Comparison of ENCODE assay signal across 8 cellular contexts in the genomic region with DNA sequence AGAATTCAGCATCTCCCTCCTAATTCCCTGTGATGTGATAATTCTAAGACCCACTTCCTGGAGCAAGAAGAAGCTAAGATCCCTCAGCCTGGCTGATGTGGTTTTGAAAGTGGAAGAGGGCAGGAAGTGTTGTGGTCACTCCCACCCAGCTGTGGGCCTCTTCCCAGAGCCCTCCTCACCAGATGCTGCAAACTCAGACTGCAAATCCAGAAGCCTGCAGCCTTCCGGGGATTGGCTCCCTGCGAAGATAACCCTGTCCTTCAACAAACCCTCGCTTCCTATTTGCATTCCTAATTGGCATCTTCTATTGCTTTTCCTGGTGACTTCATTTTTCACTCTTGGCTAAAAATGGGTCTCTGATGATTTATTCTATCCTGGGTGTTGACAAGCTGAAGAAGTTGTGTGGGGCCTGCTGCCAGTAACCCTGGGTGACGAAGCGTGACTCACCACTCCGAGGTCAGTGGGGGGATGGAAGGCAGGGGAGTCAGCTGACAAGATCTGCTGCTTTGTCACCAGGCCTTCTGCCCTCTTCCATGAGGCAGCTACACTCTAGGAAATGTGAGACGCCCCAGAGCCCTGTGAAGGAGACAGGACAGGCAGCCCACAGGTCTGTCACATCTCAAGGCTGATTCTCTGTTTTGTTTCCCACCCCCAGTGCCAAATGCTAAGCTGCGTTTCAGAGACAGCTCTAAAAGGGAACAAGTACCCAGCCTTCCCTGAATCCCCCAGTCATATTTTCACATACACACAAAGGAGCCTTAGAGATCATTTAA.
DNase-seq lines count a peak whose midpoint lies in the region; ATAC-seq and TF ChIP-seq lines count a peak whose summit lies in the region.

No MANE protein-coding gene starts in this region.

- POLR2A ChIA-PET in Panc1 (lab: Charles Lee): interaction anchor here (1.1 kb wide), 1 partner anchor 66 kb away, joined by 5 read pairs; no protein-coding TSS in a partner anchor
- POLR2A ChIA-PET in naive thymus-derived CD4-positive, alpha-beta T cell (lab: Charles Lee): no interaction called here

- peak overlapping the region; percentile 89 for H3K27ac ChIP-seq in Panc1 (ENCODE audit: low read length)
- H3K27ac ChIP-seq in esophagus squamous epithelium: peak overlapping the region; percentile 80 to 94 (median 90)
- H3K27ac ChIP-seq in naive thymus-derived CD4-positive, alpha-beta T cell (ENCODE audit: low read depth, low read length): no peak overlapping the region

- CTCF ChIA-PET in Panc1 (lab: Charles Lee): no interaction called here
- CTCF ChIA-PET in naive thymus-derived CD4-positive, alpha-beta T cell (lab: Charles Lee): no interaction called here

- intact Hi-C loops in CD14-positive monocyte (cut with micrococcal nuclease): loop anchor here in 1 of 2 donors (5.0 to 10.0 kb wide), 2 partner anchors 187 to 190 kb away; no protein-coding TSS in a partner anchor
- intact Hi-C loops in Panc1 (cut with micrococcal nuclease; ENCODE audit: unreplicated experiment): no loop called here
- intact Hi-C loops in esophagus squamous epithelium (cut with DNase I): no loop called here
- intact Hi-C loops in naive thymus-derived CD4-positive, alpha-beta T cell (cut with micrococcal nuclease): loop anchor here in 1 of 2 donors (1.0 to 10.0 kb wide), 3 partner anchors 125 to 439 kb away; a partner anchor contains a TSS

- ATAC-seq in GM21367 (IDR thresholded peaks at IDR 0.05; ENCODE audit: unreplicated experiment) (peak; percentile 56), Panc1 (peak; percentile 95)
- ATAC-seq in activated T-cell treated with anti-CD3 and anti-CD28 coated beads, Interleukin-2, amount 50 U/mL, for 72 hours (replicated peaks in 1 of 2): peak; percentile 92
- peak; percentile 93 for ATAC-seq in naive thymus-derived CD4-positive, alpha-beta T cell

- TF ChIP-seq POLR2A in esophagus squamous epithelium (IDR thresholded peaks at IDR 0.05): peak in 1 of 4 donors; percentile 40

- H3K36me3 Mint-ChIP-seq in CD14-positive monocyte: peaks cover 2 to 4% of the 10 kb centered on the region in 2 donors
- H3K36me3 Mint-ChIP-seq in activated T-cell treated with anti-CD3 and anti-CD28 coated beads, Interleukin-2, amount 50 U/mL, for 72 hours (ENCODE audit: insufficient read depth in 2 of 2): peaks cover 8 to 9% of the 10 kb centered on the region in 2 donors
- H3K36me3 Mint-ChIP-seq in naive thymus-derived CD4-positive, alpha-beta T cell: peaks cover 0 to 17% (median 0%) of the 10 kb centered on the region in 5 donors

- TF ChIP-seq CTCF in CD14-positive monocyte (IDR thresholded peaks at IDR 0.05) (no peak), Panc1 (IDR thresholded peaks at IDR 0.05) (no peak), esophagus squamous epithelium (IDR thresholded peaks at IDR 0.05) (no peak)

- in situ Hi-C loops in Panc1 (cut with HindIII; ENCODE audit: low pct_unique_long_range_greater_than_20kb, low sequenced_read_pairs): no loop called here

- H3K9me3 ChIP-seq in Panc1 (ENCODE audit: control insufficient read depth, insufficient read depth, low read depth, low read length) (no peaks in the 10 kb centered on the region), esophagus squamous epithelium (no peaks in the 10 kb centered on the region)
- no peaks in the 10 kb centered on the region for H3K9me3 ChIP-seq in naive thymus-derived CD4-positive, alpha-beta T cell (ENCODE audit: control insufficient read depth in 2 of 3, low read length in 3 of 3)

- H3K27ac Mint-ChIP-seq in CD14-positive monocyte: peak overlapping the region; percentile 99 to 100 (median 100)
- peak overlapping the region; percentile 95 for H3K27ac Mint-ChIP-seq in activated T-cell treated with anti-CD3 and anti-CD28 coated beads, Interleukin-2, amount 50 U/mL, for 72 hours
- H3K27ac Mint-ChIP-seq in naive thymus-derived CD4-positive, alpha-beta T cell: peak overlapping the region; percentile 60 to 89 (median 80)

- peaks cover 2 to 6% (median 4%) of the 10 kb centered on the region in 7 donors for H3K9me3 Mint-ChIP-seq in CD14-positive monocyte
- H3K9me3 Mint-ChIP-seq in activated T-cell treated with anti-CD3 and anti-CD28 coated beads, Interleukin-2, amount 50 U/mL, for 72 hours: peaks cover 3 to 4% of the 10 kb centered on the region in 2 donors
- H3K9me3 Mint-ChIP-seq in naive thymus-derived CD4-positive, alpha-beta T cell: peaks cover 0 to 11% (median 3%) of the 10 kb centered on the region in 11 donors

- H3K4me3 ChIP-seq in Panc1 (ENCODE audit: low read depth in 2 of 2, low read length in 2 of 2): peak overlapping the region in 1 of 2 experiments; percentile 7; a peak in 1 of 4 replicates
- peak overlapping the region in 1 of 4 donors; percentile 2 for H3K4me3 ChIP-seq in esophagus squamous epithelium
- H3K4me3 ChIP-seq in naive thymus-derived CD4-positive, alpha-beta T cell (ENCODE audit: low read length): no peak overlapping the region

- H3K36me3 ChIP-seq in Panc1 (ENCODE audit: control insufficient read depth, insufficient read depth, low read length): no peaks in the 10 kb centered on the region
- H3K36me3 ChIP-seq in esophagus squamous epithelium: no peaks in the 10 kb centered on the region
- H3K36me3 ChIP-seq in naive thymus-derived CD4-positive, alpha-beta T cell (ENCODE audit: control insufficient read depth in 2 of 3, insufficient read depth in 3 of 3, low read length in 3 of 3): no peaks in the 10 kb centered on the region

- DNase-seq in CD14-positive monocyte (ENCODE audit: low spot score) (peak; percentile 99), HuH-7 (ENCODE audit: low spot score) (peak; percentile 44), Panc1 (ENCODE audit: low read depth, low spot score) (peak; percentile 99), esophagus squamous epithelium (lab: John Stamatoyannopoulos, UW) (peak; percentile 46)
- DNase-seq in activated T-cell treated with anti-CD3 and anti-CD28 coated beads, Interleukin-2, amount 50 U/mL, for 72 hours: peak; percentile 92 to 96
- peak in 6 of 9 donors; percentile 17 to 85 (median 42) for DNase-seq in naive thymus-derived CD4-positive, alpha-beta T cell
- peak; percentile 85 to 98 for DNase-seq in stimulated activated CD8-positive, alpha-beta memory T cell treated with anti-CD3 and anti-CD28 coated beads, Interleukin-7, amount 100 ng/mL, for 48 hours (ENCODE audit: extremely low read depth in 1 of 2, low read depth in 1 of 2)

- H3K4me3 Mint-ChIP-seq in CD14-positive monocyte: peak overlapping the region; percentile 55 to 89
- H3K4me3 Mint-ChIP-seq in activated T-cell treated with anti-CD3 and anti-CD28 coated beads, Interleukin-2, amount 50 U/mL, for 72 hours: peak overlapping the region; percentile 44 to 64
- peak overlapping the region; percentile 27 to 66 (median 46) for H3K4me3 Mint-ChIP-seq in naive thymus-derived CD4-positive, alpha-beta T cell

- H3K27me3 Mint-ChIP-seq in CD14-positive monocyte (ENCODE audit: low read depth in 3 of 3): peaks cover 0 to 7% (median 0%) of the 10 kb centered on the region in 3 donors
- H3K27me3 Mint-ChIP-seq in activated T-cell treated with anti-CD3 and anti-CD28 coated beads, Interleukin-2, amount 50 U/mL, for 72 hours (ENCODE audit: low read depth): no peaks in the 10 kb centered on the region
- no peaks in the 10 kb centered on the region for H3K27me3 Mint-ChIP-seq in naive thymus-derived CD4-positive, alpha-beta T cell

- 10 to 17% methylated on average over 4 to 8 of the region's 8 CpGs for WGBS in esophagus squamous epithelium, 2 donors

- H3K4me1 Mint-ChIP-seq in CD14-positive monocyte: peaks cover 56% of the 10 kb centered on the region
- peaks cover 63% of the 10 kb centered on the region for H3K4me1 Mint-ChIP-seq in activated T-cell treated with anti-CD3 and anti-CD28 coated beads, Interleukin-2, amount 50 U/mL, for 72 hours (ENCODE audit: low read depth)
- H3K4me1 Mint-ChIP-seq in naive thymus-derived CD4-positive, alpha-beta T cell: peaks cover 26 to 48% (median 41%) of the 10 kb centered on the region in 7 donors

- H3K27me3 ChIP-seq in Panc1 (ENCODE audit: control insufficient read depth, insufficient read depth, low read length): no peaks in the 10 kb centered on the region
- H3K27me3 ChIP-seq in esophagus squamous epithelium: no peaks in the 10 kb centered on the region
- no peaks in the 10 kb centered on the region for H3K27me3 ChIP-seq in naive thymus-derived CD4-positive, alpha-beta T cell (ENCODE audit: control insufficient read depth in 2 of 2, insufficient read depth in 2 of 2, low read length in 2 of 2)

- peaks cover 31% of the 10 kb centered on the region for H3K4me1 ChIP-seq in Panc1 (ENCODE audit: control insufficient read depth, insufficient read depth, low read length)
- H3K4me1 ChIP-seq in esophagus squamous epithelium: peaks cover 33 to 57% (median 44%) of the 10 kb centered on the region in 3 donors
- peaks cover 13 to 23% of the 10 kb centered on the region in 2 donors for H3K4me1 ChIP-seq in naive thymus-derived CD4-positive, alpha-beta T cell (ENCODE audit: control insufficient read depth in 2 of 2, insufficient read depth in 2 of 2, low read length in 2 of 2)

- BruUV-seq in Panc1 (replicated peaks; lab: Mats Ljungman, UMichigan): no TSS peak

Comparison
In these comparisons a context has a peak if more than half of its experiments do, and no peak if none do; other contexts are left out.
1. DNase-seq: peak in every context shown above with its lines; median percentile 99 in CD14-positive monocyte; 99 in Panc1; 94 in activated T-cell treated with anti-CD3 and anti-CD28 coated beads, Interleukin-2, amount 50 U/mL, for 72 hours; 92 in stimulated activated CD8-positive, alpha-beta memory T cell treated with anti-CD3 and anti-CD28 coated beads, Interleukin-7, amount 100 ng/mL, for 48 hours; 46 in esophagus squamous epithelium; 44 in HuH-7; 42 in naive thymus-derived CD4-positive, alpha-beta T cell.